In the genomic region with DNA sequence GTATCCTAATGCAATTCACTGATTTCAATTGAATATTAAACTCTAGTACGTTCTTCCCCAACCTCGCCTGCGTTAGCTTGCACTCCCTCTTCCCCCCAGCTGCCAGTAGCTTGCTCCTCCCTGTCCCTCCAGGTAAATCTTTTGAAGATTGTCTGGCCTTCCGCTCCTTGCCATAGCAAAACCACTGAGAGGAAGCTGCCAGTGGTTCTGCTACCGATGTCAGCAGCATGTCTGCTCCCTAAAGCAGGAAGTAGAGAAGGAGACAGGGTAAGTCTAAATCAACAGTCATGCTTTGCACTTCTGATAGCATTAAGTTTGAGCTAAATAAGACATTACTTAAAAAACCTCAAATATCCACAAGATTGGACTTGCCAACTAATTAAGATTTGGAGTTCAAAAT, we compare ENCODE assay signal across 14 cellular contexts.
DNase-seq lines count a peak whose midpoint lies in the region; ATAC-seq lines count a peak whose summit lies in the region.
"Had no signal": no experiment of that assay in that cellular context is flagged by ENCODE, and none has a peak within 500 bp of the region (broad histone marks: within the 10 kb centered on the region; RNA-seq: fewer than 3 reads in every experiment).

No MANE protein-coding gene starts in this region.

- H3K4ac ChIP-seq in mesenchymal stem cell (ENCODE audit: low read depth in 1 of 2, low read length in 2 of 2) = no peak overlapping the region

- H2BK12ac ChIP-seq in mesenchymal stem cell (ENCODE audit: low read length in 2 of 2) = no peak overlapping the region

- H3K4me1 ChIP-seq in mesenchymal stem cell (ENCODE audit: control insufficient read depth, insufficient read depth, low read depth, low read length) = no peaks in the 10 kb centered on the region
- H3K4me1 ChIP-seq: prostate gland, transverse colon had no signal

- DNase-seq in activated CD4-positive, alpha-beta T cell treated with anti-CD3 and anti-CD28 coated beads, Interleukin-2, amount 10 ng/mL, durations not matched to agents 24 days and 14 days = peak; percentile 73
- DNase-seq in activated CD4-positive, alpha-beta T cell treated with anti-CD3 and anti-CD28 coated beads for 4 hours = no peak
- DNase-seq in T-helper 17 cell (no peak), mesenchymal stem cell (no peak), hippocampal formation (lab: John Stamatoyannopoulos, UW) (no peak)
- DNase-seq: activated CD4-positive, CD25-positive, alpha-beta regulatory T cell; activated effector memory CD4-positive, alpha-beta T cell treated with Interleukin-2 at 50 U/mL for 16 hours; islet precursor cell; NCI-H2081; transverse colon had no signal

- no peak overlapping the region for H3K23ac ChIP-seq in mesenchymal stem cell (ENCODE audit: low read length in 2 of 2)

- peaks cover 1 to 25% of the 10 kb centered on the region in 2 experiments for H3K36me3 ChIP-seq in mesenchymal stem cell (ENCODE audit: control insufficient read depth in 1 of 2, insufficient read depth in 2 of 2, low read depth in 1 of 2, low read length in 2 of 2)
- H3K36me3 ChIP-seq: prostate gland, transverse colon had no signal

- H3K4me1 Mint-ChIP-seq in activated CD4-positive, alpha-beta T cell treated with anti-CD3 and anti-CD28 coated beads, Interleukin-2, amount 10 ng/mL, durations not matched to agents 24 days and 14 days = peaks cover 10% of the 10 kb centered on the region
- H3K4me1 Mint-ChIP-seq in T-helper 17 cell = peaks cover 10% of the 10 kb centered on the region

- peak overlapping the region; percentile 42 for H2AFZ ChIP-seq in mesenchymal stem cell (ENCODE audit: low read depth, low read length)

- no peak overlapping the region for H4K91ac ChIP-seq in mesenchymal stem cell (ENCODE audit: low read length)

- H3K79me1 ChIP-seq in mesenchymal stem cell (replicated peaks; ENCODE audit: low read length, poor library complexity, severe bottlenecking) = no peaks in the 10 kb centered on the region

- 95% methylated on average over 5 of the region's 5 CpGs for WGBS in mesenchymal stem cell

- H3K14ac ChIP-seq in mesenchymal stem cell (ENCODE audit: low read length in 2 of 2) = no peak overlapping the region

- no peak overlapping the region for H3K27ac Mint-ChIP-seq in activated CD4-positive, alpha-beta T cell treated with anti-CD3 and anti-CD28 coated beads, Interleukin-2, amount 10 ng/mL, durations not matched to agents 24 days and 14 days
- peak overlapping the region; percentile 63 for H3K27ac Mint-ChIP-seq in T-helper 17 cell

- peak overlapping the region; percentile 34 for H3K4me3 Mint-ChIP-seq in activated CD4-positive, alpha-beta T cell treated with anti-CD3 and anti-CD28 coated beads, Interleukin-2, amount 10 ng/mL, durations not matched to agents 24 days and 14 days
- peak overlapping the region; percentile 82 for H3K4me3 Mint-ChIP-seq in T-helper 17 cell

- intact Hi-C loops in activated CD4-positive, alpha-beta T cell treated with anti-CD3 and anti-CD28 coated beads, Interleukin-2, amount 10 ng/mL, durations not matched to agents 24 days and 14 days (cut with micrococcal nuclease) = no loop called here

- H3K9me3 ChIP-seq in T-helper 17 cell (ENCODE audit: control insufficient read depth, low read length, poor library complexity, severe bottlenecking) (no peaks in the 10 kb centered on the region), mesenchymal stem cell (ENCODE audit: control insufficient read depth, low read length) (no peaks in the 10 kb centered on the region)
- H3K9me3 ChIP-seq: prostate gland, transverse colon had no signal

- H3K9me3 Mint-ChIP-seq in activated CD4-positive, alpha-beta T cell treated with anti-CD3 and anti-CD28 coated beads, Interleukin-2, amount 10 ng/mL, durations not matched to agents 24 days and 14 days = no peaks in the 10 kb centered on the region

- no peak overlapping the region for H3K4me3 ChIP-seq in mesenchymal stem cell (ENCODE audit: insufficient read depth in 1 of 2, low read depth in 1 of 2, low read length in 2 of 2)
- H3K4me3 ChIP-seq: prostate gland, transverse colon had no signal

- H2AK5ac ChIP-seq in mesenchymal stem cell (ENCODE audit: low read length, severe bottlenecking) = no peak overlapping the region

- H2BK120ac ChIP-seq in mesenchymal stem cell (ENCODE audit: low read depth, low read length) = no peak overlapping the region

- no peaks in the 10 kb centered on the region for H3K36me3 Mint-ChIP-seq in activated CD4-positive, alpha-beta T cell treated with anti-CD3 and anti-CD28 coated beads, Interleukin-2, amount 10 ng/mL, durations not matched to agents 24 days and 14 days (ENCODE audit: low read depth)
- H3K36me3 Mint-ChIP-seq in T-helper 17 cell (ENCODE audit: low read depth) = no peaks in the 10 kb centered on the region

- H3K4me2 ChIP-seq in mesenchymal stem cell (ENCODE audit: low read length, poor library complexity, severe bottlenecking) = no peak overlapping the region

- H3K27me3 Mint-ChIP-seq in activated CD4-positive, alpha-beta T cell treated with anti-CD3 and anti-CD28 coated beads, Interleukin-2, amount 10 ng/mL, durations not matched to agents 24 days and 14 days = no peaks in the 10 kb centered on the region
- H3K27me3 Mint-ChIP-seq in T-helper 17 cell = peaks cover 2% of the 10 kb centered on the region

- no peak overlapping the region for H3K9ac ChIP-seq in mesenchymal stem cell (ENCODE audit: low read length)

- no peaks in the 10 kb centered on the region for H3K27me3 ChIP-seq in mesenchymal stem cell (ENCODE audit: control insufficient read depth in 1 of 2, insufficient read depth in 1 of 2, low read length in 2 of 2)
- H3K27me3 ChIP-seq: transverse colon had no signal

- H2BK5ac ChIP-seq in mesenchymal stem cell (ENCODE audit: low read depth, low read length, poor library complexity, severe bottlenecking) = no peak overlapping the region

- no peak overlapping the region for H3K18ac ChIP-seq in mesenchymal stem cell (ENCODE audit: low read depth in 1 of 2, low read length in 2 of 2)

- ATAC-seq in GM21576 (IDR thresholded peaks at IDR 0.05; ENCODE audit: unreplicated experiment) (peak; percentile 52), T-helper 17 cell (peak; percentile 73), HG03045 (IDR thresholded peaks at IDR 0.05; ENCODE audit: unreplicated experiment) (no peak), HG02623 (IDR thresholded peaks at IDR 0.05; ENCODE audit: unreplicated experiment) (no peak)

- H4K8ac ChIP-seq in mesenchymal stem cell (ENCODE audit: low read length) = no peak overlapping the region

- H3K27ac ChIP-seq in mesenchymal stem cell (ENCODE audit: low read length, poor library complexity, severe bottlenecking) = no peak overlapping the region
- H3K27ac ChIP-seq: prostate gland, transverse colon had no signal

- no peak overlapping the region for H2BK15ac ChIP-seq in mesenchymal stem cell (ENCODE audit: low read depth, poor library complexity, severe bottlenecking)

Comparison
In these comparisons a context has a peak if more than half of its experiments do, and no peak if none do; other contexts are left out.
1. ATAC-seq: peak in GM21576 (single experiment) and T-helper 17 cell (single experiment); none in HG03045 (single experiment) and HG02623 (single experiment).